ENCODE assay signal across 1 cellular context in the genomic region with DNA sequence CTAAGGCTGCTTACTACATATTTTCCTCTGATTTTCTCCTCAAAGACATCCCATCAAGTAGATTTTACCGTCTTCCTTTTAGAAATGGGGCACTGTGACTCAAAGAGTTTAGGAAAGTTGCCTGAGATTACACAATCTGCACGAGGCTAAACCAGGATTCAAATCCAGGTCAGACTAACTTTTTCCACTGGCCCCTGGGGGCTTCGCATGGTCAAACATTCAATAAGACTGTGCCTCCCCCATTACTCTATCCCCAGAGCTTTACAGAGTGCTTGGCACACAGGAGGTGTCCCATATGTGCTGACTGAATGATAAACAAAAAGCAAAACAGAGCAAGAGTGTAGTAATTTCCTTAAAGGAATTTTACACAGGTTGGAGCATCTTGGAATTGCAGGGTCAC.
TF ChIP-seq lines count a peak whose summit lies in the region.

No MANE protein-coding gene starts in this region.

TF ChIP-seq in HepG2, 621 proteins besides CTCF, POLR2A, EP300 and RAD21 (continued from another document):
- TF ChIP-seq, protein P1, sequence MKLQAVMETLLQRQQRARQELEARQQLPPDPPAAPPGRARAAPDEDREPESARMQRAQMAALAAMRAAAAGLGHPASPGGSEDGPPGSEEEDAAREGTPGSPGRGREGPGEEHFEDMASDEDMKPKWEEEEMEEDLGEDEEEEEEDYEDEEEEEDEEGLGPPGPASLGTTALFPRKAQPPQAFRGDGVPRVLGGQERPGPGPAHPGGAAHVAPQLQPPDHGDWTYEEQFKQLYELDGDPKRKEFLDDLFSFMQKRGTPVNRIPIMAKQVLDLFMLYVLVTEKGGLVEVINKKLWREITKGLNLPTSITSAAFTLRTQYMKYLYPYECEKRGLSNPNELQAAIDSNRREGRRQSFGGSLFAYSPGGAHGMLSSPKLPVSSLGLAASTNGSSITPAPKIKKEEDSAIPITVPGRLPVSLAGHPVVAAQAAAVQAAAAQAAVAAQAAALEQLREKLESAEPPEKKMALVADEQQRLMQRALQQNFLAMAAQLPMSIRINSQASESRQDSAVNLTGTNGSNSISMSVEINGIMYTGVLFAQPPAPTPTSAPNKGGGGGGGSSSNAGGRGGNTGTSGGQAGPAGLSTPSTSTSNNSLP (IDR thresholded peaks at IDR 0.05; ENCODE audit: low read depth, low read length) = no peak
